8 cellular contexts compared by ENCODE assay signal in the genomic region with DNA sequence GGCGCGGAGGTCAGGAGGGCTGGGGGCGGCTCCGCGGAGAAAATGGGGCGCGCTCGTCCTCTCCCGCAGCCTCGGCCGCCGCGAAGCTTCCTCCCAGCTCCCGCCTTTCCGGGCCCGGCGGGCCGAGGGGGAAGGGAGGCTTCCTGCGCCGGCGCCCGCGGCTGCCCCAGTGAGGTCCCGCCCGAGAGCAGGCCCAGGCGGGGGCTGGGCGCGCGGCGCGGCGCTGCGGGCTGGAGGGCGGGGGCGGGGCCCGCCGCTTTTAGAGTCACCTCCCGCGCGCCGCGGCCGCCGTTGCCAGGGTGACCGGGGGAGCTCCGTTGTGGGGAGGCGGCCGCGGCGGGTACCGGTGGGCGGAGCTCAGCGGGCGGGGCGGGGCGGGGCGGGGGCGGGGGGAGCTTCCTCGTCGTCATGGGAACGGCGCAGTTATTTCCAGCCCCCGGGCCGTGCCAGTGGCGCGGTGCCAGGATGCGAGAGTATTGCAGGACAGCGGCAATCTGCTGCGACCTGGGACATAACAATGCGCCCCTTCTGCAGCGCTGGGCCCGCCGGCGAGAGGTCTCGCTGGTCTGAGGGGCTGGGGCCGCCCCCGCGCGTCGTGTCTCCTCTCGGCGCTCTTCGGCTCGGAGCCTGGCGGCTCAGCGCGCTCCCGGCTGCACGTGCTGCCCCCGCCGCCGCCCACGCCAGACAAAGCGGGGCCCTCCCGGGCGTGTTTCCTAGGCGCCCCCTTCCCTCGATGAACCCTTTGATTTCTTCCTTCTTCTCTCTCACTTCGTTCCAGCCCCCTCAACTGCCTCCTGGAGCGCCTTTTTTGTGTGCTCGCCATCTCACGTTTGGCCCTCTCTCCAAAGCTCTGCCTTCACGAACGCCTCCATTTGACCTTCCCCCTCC. TPM values are rescaled to one million over a fixed set of nuclear protein-coding genes. Genes with fewer than 3 reads are reported as not detected.
DNase-seq lines count a peak whose midpoint lies in the region; ATAC-seq and TF ChIP-seq lines count a peak whose summit lies in the region.

No MANE protein-coding gene starts in this region.

- peak; percentile 95 for DNase-seq in DND-41
- peak; percentile 86 for DNase-seq in GM23338 (ENCODE audit: low spot score)
- DNase-seq in LoVo (ENCODE audit: low spot score): peak; percentile 92
- DNase-seq in activated effector memory CD4-positive, alpha-beta T cell treated with Interleukin-2 at 50 U/mL for 16 hours: peak; percentile 90
- DNase-seq in fibroblast of the aortic adventitia (ENCODE audit: low read depth): peak; percentile 77
- peak; percentile 95 for DNase-seq in nephron progenitor cell

- peak overlapping the region; percentile 50 to 76; a peak in 3 of 4 replicates for H3K4me3 ChIP-seq in DND-41 (ENCODE audit: low read depth in 1 of 2, low read length in 2 of 2)
- H3K4me3 ChIP-seq in GM23338: peak overlapping the region; percentile 78
- H3K4me3 ChIP-seq in fibroblast of the aortic adventitia (ENCODE audit: low read depth, low read length): peak overlapping the region; percentile 78

- H3K27ac Mint-ChIP-seq in GM23338 (no peak overlapping the region), nephron progenitor cell (peak overlapping the region; percentile 78)
- peak overlapping the region; percentile 80 for H3K27ac Mint-ChIP-seq in stimulated activated naive CD8-positive, alpha-beta T cell treated with anti-CD3 and anti-CD28 coated beads, Interleukin-15, Interleukin-2, amounts not matched to agents 100 ng/mL and 50 ng/mL, for 24 hours

- H3K36me3 Mint-ChIP-seq in GM23338 (ENCODE audit: low read depth) (peaks cover 4% of the 10 kb centered on the region; the same call in 1 of the 3 replicates), nephron progenitor cell (ENCODE audit: low read depth) (no peaks in the 10 kb centered on the region)
- H3K36me3 Mint-ChIP-seq in stimulated activated naive CD8-positive, alpha-beta T cell treated with anti-CD3 and anti-CD28 coated beads, Interleukin-15, Interleukin-2, amounts not matched to agents 100 ng/mL and 50 ng/mL, for 24 hours (ENCODE audit: low read depth): no peaks in the 10 kb centered on the region

- H3K4me1 Mint-ChIP-seq in GM23338 (peaks cover 78% of the 10 kb centered on the region), nephron progenitor cell (peaks cover 89% of the 10 kb centered on the region)
- peaks cover 65% of the 10 kb centered on the region for H3K4me1 Mint-ChIP-seq in stimulated activated naive CD8-positive, alpha-beta T cell treated with anti-CD3 and anti-CD28 coated beads, Interleukin-15, Interleukin-2, amounts not matched to agents 100 ng/mL and 50 ng/mL, for 24 hours (ENCODE audit: low read depth)

- no peaks in the 10 kb centered on the region for H3K9me3 ChIP-seq in DND-41 (ENCODE audit: insufficient read depth, low read length, severe bottlenecking)

- no peaks in the 10 kb centered on the region for H3K9me2 ChIP-seq in GM23338 (ENCODE audit: insufficient read depth)

- peak; percentile 42 for TF ChIP-seq POLR2A in Raji (IDR thresholded peaks at IDR 0.05; ENCODE audit: insufficient read depth, low read depth, low read length)

- H3K9me3 Mint-ChIP-seq in GM23338 (no peaks in the 10 kb centered on the region; the same call in 2 of the 3 replicates), nephron progenitor cell (no peaks in the 10 kb centered on the region)
- no peaks in the 10 kb centered on the region for H3K9me3 Mint-ChIP-seq in stimulated activated naive CD8-positive, alpha-beta T cell treated with anti-CD3 and anti-CD28 coated beads, Interleukin-15, Interleukin-2, amounts not matched to agents 100 ng/mL and 50 ng/mL, for 24 hours

- H3K79me2 ChIP-seq in DND-41 (ENCODE audit: insufficient read depth, low read length) (peaks cover 7% of the 10 kb centered on the region), GM23338 (replicated peaks; ENCODE audit: insufficient read depth) (no peaks in the 10 kb centered on the region)

- H3K27me3 ChIP-seq in DND-41 (ENCODE audit: insufficient read depth, low read length, poor library complexity) (peaks cover 8% of the 10 kb centered on the region), GM23338 (ENCODE audit: insufficient read depth) (peaks cover 83% of the 10 kb centered on the region)

- H3K27me3 Mint-ChIP-seq in GM23338 (ENCODE audit: insufficient read depth, low read depth, poor library complexity): peaks cover 52% of the 10 kb centered on the region
- H3K27me3 Mint-ChIP-seq in nephron progenitor cell (ENCODE audit: low read depth, poor library complexity): peaks cover 9% of the 10 kb centered on the region
- peaks cover 23% of the 10 kb centered on the region for H3K27me3 Mint-ChIP-seq in stimulated activated naive CD8-positive, alpha-beta T cell treated with anti-CD3 and anti-CD28 coated beads, Interleukin-15, Interleukin-2, amounts not matched to agents 100 ng/mL and 50 ng/mL, for 24 hours

- H3K4me2 ChIP-seq in DND-41 (ENCODE audit: insufficient read depth, low read length) (peak overlapping the region; percentile 93), GM23338 (peak overlapping the region; percentile 89)

- no peaks in the 10 kb centered on the region for H3K36me3 ChIP-seq in DND-41 (ENCODE audit: insufficient read depth, low read length)
- H3K36me3 ChIP-seq in GM23338 (ENCODE audit: insufficient read depth): no peaks in the 10 kb centered on the region

- peak overlapping the region; percentile 88 for H3K4me3 Mint-ChIP-seq in GM23338
- peak overlapping the region; percentile 90 for H3K4me3 Mint-ChIP-seq in nephron progenitor cell
- H3K4me3 Mint-ChIP-seq in stimulated activated naive CD8-positive, alpha-beta T cell treated with anti-CD3 and anti-CD28 coated beads, Interleukin-15, Interleukin-2, amounts not matched to agents 100 ng/mL and 50 ng/mL, for 24 hours: peak overlapping the region; percentile 83

- ATAC-seq in DND-41 (ENCODE audit: insufficient read depth, low read depth) (peak; percentile 82), GM23338 (peak; percentile 57)

- peak overlapping the region; percentile 95 for H3K9ac ChIP-seq in DND-41 (ENCODE audit: low read depth, low read length)

- no peak for TF ChIP-seq CTCF in DND-41 (IDR thresholded peaks at IDR 0.05; ENCODE audit: borderline replicate concordance, extremely low read depth, low read length, poor library complexity, severe bottlenecking)
- TF ChIP-seq CTCF in GM23338 (conservative IDR thresholded peaks at IDR 0.05; ENCODE audit: low read depth in 2 of 2): no peak
- no peak for TF ChIP-seq CTCF in fibroblast of the aortic adventitia (IDR thresholded peaks at IDR 0.05; ENCODE audit: insufficient read depth, low read length)
- TF ChIP-seq CTCF in nephron progenitor cell (IDR thresholded peaks at IDR 0.05): no peak

- H3F3A ChIP-seq in GM23338 (replicated peaks; ENCODE audit: low read depth): peaks cover 18% of the 10 kb centered on the region; the same call in 1 of the 2 replicates

- H4K20me1 ChIP-seq in DND-41 (ENCODE audit: insufficient read depth, low read length): no peaks in the 10 kb centered on the region
- no peaks in the 10 kb centered on the region; the same call in 1 of the 2 replicates for H4K20me1 ChIP-seq in GM23338 (replicated peaks; ENCODE audit: insufficient read depth)

- peaks cover 56% of the 10 kb centered on the region for H3K4me1 ChIP-seq in DND-41 (ENCODE audit: insufficient read depth, low read length)
- H3K4me1 ChIP-seq in GM23338 (ENCODE audit: insufficient read depth): peaks cover 78% of the 10 kb centered on the region

- H2AFZ ChIP-seq in DND-41 (ENCODE audit: low read depth, low read length) (peak overlapping the region; percentile 85), GM23338 (peak overlapping the region; percentile 93)

- H3K27ac ChIP-seq in DND-41 (ENCODE audit: low read length) (peak overlapping the region; percentile 78), GM23338 (ENCODE audit: low read depth) (no peak overlapping the region)

TF ChIP-seq in GM23338, 12 proteins besides CTCF, POLR2A, EP300 and RAD21 (continues in another document):
- TF ChIP-seq, protein P1, sequence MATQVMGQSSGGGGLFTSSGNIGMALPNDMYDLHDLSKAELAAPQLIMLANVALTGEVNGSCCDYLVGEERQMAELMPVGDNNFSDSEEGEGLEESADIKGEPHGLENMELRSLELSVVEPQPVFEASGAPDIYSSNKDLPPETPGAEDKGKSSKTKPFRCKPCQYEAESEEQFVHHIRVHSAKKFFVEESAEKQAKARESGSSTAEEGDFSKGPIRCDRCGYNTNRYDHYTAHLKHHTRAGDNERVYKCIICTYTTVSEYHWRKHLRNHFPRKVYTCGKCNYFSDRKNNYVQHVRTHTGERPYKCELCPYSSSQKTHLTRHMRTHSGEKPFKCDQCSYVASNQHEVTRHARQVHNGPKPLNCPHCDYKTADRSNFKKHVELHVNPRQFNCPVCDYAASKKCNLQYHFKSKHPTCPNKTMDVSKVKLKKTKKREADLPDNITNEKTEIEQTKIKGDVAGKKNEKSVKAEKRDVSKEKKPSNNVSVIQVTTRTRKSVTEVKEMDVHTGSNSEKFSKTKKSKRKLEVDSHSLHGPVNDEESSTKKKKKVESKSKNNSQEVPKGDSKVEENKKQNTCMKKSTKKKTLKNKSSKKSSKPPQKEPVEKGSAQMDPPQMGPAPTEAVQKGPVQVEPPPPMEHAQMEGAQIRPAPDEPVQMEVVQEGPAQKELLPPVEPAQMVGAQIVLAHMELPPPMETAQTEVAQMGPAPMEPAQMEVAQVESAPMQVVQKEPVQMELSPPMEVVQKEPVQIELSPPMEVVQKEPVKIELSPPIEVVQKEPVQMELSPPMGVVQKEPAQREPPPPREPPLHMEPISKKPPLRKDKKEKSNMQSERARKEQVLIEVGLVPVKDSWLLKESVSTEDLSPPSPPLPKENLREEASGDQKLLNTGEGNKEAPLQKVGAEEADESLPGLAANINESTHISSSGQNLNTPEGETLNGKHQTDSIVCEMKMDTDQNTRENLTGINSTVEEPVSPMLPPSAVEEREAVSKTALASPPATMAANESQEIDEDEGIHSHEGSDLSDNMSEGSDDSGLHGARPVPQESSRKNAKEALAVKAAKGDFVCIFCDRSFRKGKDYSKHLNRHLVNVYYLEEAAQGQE (IDR thresholded peaks at IDR 0.05; ENCODE audit: unreplicated experiment): no peak
- TF ChIP-seq POLR2AphosphoS5 (IDR thresholded peaks at IDR 0.05; ENCODE audit: low read depth): no peak
- TF ChIP-seq EZH2 (IDR thresholded peaks at IDR 0.05; ENCODE audit: low read depth, unreplicated experiment): no peak

RNA-seq across cellular contexts. Expression of a gene that starts 16.9 kb away (rescaled TPM):
- 8.3 and 9.5 TPM in 2 replicates for total RNA-seq in GM23338 (2014; rRNA removed; shearing (Covaris generic))
- polyA plus RNA-seq in GM23338 (2016; fragmentation: Nextera tagmentation; extraction: Ambion mirVana): 3.8 and 4.6 TPM in 2 replicates
- 12.3 and 14.7 TPM in 2 replicates for total RNA-seq in fibroblast of the aortic adventitia (ENCODE audit: low replicate concordance)
